In the genomic region with DNA sequence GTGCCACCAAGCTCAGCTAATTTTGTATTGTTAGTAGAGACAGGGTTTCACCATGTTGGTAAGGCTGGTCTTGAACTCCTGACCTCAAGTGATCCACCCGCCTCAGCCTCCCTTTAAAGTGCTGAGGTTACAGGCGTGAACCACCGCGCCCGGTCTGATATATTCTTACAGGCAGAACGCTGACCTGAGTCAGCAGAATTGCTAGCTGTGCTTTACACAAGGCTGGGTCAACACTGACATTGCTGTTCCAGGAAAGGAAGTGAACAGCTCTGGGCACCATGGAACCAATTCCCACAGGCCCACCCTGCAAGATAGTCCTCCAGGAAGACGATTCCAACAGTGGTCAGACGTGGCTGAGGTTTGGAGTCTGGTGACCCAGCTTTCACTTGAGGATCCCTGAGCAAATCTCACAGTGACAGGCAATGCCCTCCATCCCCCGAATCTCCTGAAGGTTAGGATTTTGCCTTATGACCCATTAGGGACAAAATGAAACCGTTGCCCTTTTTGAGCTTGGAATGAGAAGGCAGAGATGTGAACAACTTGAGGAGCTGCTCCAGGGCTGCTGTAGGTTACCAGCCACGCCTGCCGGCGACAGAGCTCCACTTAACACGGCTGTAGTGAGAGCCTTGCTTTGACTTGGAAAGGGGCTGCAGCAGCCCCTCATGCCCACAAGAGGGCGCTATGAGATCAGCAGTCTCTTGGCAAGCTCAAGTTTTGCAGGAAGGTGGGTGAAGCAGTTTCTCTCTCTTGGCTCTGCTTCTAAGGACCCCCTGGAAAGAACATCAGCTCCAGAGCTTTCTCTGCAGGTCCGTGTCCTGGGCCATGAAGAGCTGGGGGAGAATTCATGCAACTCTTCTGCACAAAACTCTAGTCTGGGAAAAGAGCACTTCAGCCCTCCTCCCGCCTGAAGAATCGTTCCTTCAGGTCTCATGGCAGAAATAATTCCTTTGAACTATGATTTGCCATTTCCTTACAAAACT, we compare ENCODE assay signal across 8 cellular contexts.
A peak's percentile ranks its signal among the peaks of the same experiment; 100 is the strongest.
DNase-seq lines count a peak whose midpoint lies in the region; ATAC-seq and TF ChIP-seq lines count a peak whose summit lies in the region.

No MANE protein-coding gene starts in this region.

- intact Hi-C loops in left ventricle myocardium inferior (cut with micrococcal nuclease): no loop called here
- intact Hi-C loops in aorta (cut with DNase I): loop anchor here in 1 of 2 donors (2.0 to 10.0 kb wide), 2 partner anchors 109 to 915 kb away; a partner anchor contains a TSS

- peak; percentile 97 for TF ChIP-seq CTCF in left ventricle myocardium inferior (IDR thresholded peaks at IDR 0.05; ENCODE audit: borderline replicate concordance)

- DNase-seq in COLO829 (ENCODE audit: low spot score): peak; percentile 93
- DNase-seq in H7: peak; percentile 88
- peak; percentile 83 for DNase-seq in NCI-H146 (lab: John Stamatoyannopoulos, UW)
- DNase-seq in T follicular helper cell (ENCODE audit: low read depth): peak; percentile 28
- DNase-seq in amygdala (lab: John Stamatoyannopoulos, UW): peak in 53 of 56 donors; percentile 13 to 87 (median 48)
- peak; percentile 66 for DNase-seq in left ventricle myocardium inferior
- peak; percentile 75 for DNase-seq in putamen (ENCODE audit: low spot score)
- peak; percentile 85 to 88 for DNase-seq in aorta

- WGBS in aorta, 2 donors: 34 to 37% methylated on average over 18 of the region's 18 CpGs

- H3K27me3 ChIP-seq in H7 (ENCODE audit: control insufficient read depth, insufficient read depth, low read length): no peaks in the 10 kb centered on the region
- H3K27me3 ChIP-seq in left ventricle myocardium inferior (ENCODE audit: low read depth): no peaks in the 10 kb centered on the region
- H3K27me3 ChIP-seq in aorta (ENCODE audit: control insufficient read depth in 1 of 2, insufficient read depth in 2 of 2, low read length in 1 of 2): no peaks in the 10 kb centered on the region

- ATAC-seq in aorta (ENCODE audit: low FRiP score): peak; percentile 67

- H3K27ac ChIP-seq in left ventricle myocardium inferior (replicated peaks) (no peak overlapping the region), aorta (ENCODE audit: low read depth in 1 of 2, low read length in 2 of 2) (no peak overlapping the region)

- H3K36me3 ChIP-seq in H7 (replicated peaks; ENCODE audit: control insufficient read depth, insufficient read depth, low read length) (peaks cover 25% of the 10 kb centered on the region), left ventricle myocardium inferior (no peaks in the 10 kb centered on the region), aorta (ENCODE audit: control insufficient read depth in 1 of 2, insufficient read depth in 2 of 2, low read length in 1 of 2) (no peaks in the 10 kb centered on the region)

- H3K4me1 ChIP-seq in left ventricle myocardium inferior (peaks cover 35% of the 10 kb centered on the region), aorta (ENCODE audit: control insufficient read depth in 1 of 2, insufficient read depth in 2 of 2, low read length in 2 of 2) (no peaks in the 10 kb centered on the region)

- H3K9me3 ChIP-seq in left ventricle myocardium inferior (replicated peaks): no peaks in the 10 kb centered on the region
- H3K9me3 ChIP-seq in aorta (ENCODE audit: control insufficient read depth, low read length): no peaks in the 10 kb centered on the region

- H3K4me3 ChIP-seq in H7 (ENCODE audit: insufficient read depth, low read depth, low read length) (no peak overlapping the region), left ventricle myocardium inferior (no peak overlapping the region), aorta (ENCODE audit: low read length in 2 of 2) (no peak overlapping the region)

Comparison
In these comparisons a context has a peak if more than half of its experiments do, and no peak if none do; other contexts are left out.
1. DNase-seq: peak in every context shown above with its lines; median percentile 93 in COLO829; 88 in H7; 86 in aorta; 83 in NCI-H146; 75 in putamen; 66 in left ventricle myocardium inferior; 48 in amygdala; 28 in T follicular helper cell.